ENCODE assay signal across 34 cellular contexts in the genomic region with DNA sequence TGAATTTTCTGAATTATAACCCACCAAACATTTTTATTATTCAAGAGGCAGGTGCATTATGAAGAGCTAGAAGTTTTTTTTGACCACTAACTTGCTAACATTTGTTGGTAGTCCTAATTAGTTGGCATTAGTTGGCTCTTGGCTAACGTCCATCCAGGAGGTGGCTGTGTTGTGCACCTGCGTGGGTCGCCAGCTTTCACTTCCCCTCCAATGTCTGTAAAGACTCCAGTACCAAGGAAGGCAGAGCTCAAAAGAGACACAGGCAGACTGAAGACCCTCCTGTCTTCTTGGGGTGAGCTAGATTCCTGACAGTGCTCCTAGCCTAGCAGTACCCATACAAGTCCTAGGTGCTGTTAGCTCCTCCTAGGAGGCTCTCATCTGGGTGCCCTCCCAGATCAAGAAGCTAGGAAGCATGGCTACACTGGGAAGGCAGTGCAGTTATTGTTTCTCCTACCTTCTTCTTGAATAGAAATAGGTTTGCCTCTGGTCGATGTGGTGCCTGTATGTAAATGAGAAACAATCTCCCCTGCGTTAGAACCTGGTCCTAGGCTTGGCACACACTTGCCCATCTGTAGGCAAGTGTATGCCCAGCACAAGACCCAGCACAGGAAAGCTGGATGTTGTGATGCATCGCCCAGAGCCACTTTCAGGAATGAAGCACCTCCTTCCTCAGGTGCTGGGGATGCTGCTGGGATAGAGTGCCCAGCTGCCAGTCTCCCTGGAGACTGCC.
DNase-seq lines count a peak whose midpoint lies in the region; ATAC-seq, FAIRE-seq and TF ChIP-seq lines count a peak whose summit lies in the region.
"Had no signal": no experiment of that assay in that cellular context is flagged by ENCODE, and none has a peak within 500 bp of the region (broad histone marks: within the 10 kb centered on the region; RNA-seq: fewer than 3 reads in every experiment).

No MANE protein-coding gene starts in this region.

- no peaks in the 10 kb centered on the region for H3K27me3 ChIP-seq in esophagus squamous epithelium
- H3K27me3 ChIP-seq: hepatocyte, SJSA1, stomach, tibial nerve had no signal

- peak overlapping the region; percentile 32; the same call in 1 of the 2 replicates for H3K4me2 ChIP-seq in OCI-LY7 (ENCODE audit: low read length)
- H3K4me2 ChIP-seq: hepatocyte had no signal

- ATAC-seq in HG02623 (IDR thresholded peaks at IDR 0.05; ENCODE audit: unreplicated experiment): peak; percentile 67
- ATAC-seq in HG02840 (IDR thresholded peaks at IDR 0.05; ENCODE audit: low FRiP score, unreplicated experiment): no peak
- ATAC-seq in HG02571 (IDR thresholded peaks at IDR 0.05; ENCODE audit: unreplicated experiment): no peak
- ATAC-seq: activated T-helper 17 cell treated with anti-CD3 and anti-CD28 coated beads, Interleukin-2, amount 50 U/mL, for 72 hours; CD8-positive, alpha-beta T cell; natural killer cell; Panc1 had no signal

- H2AFZ ChIP-seq in OCI-LY7 (ENCODE audit: low read length): no peak overlapping the region
- H2AFZ ChIP-seq: hepatocyte had no signal

- TF ChIP-seq CTCF in OCI-LY7 (conservative IDR thresholded peaks at IDR 0.05; ENCODE audit: low read length) (peak; percentile 32; the same call in 1 of the 2 replicates), esophagus squamous epithelium (IDR thresholded peaks at IDR 0.05) (no peak)

- no peaks in the 10 kb centered on the region for H3K79me2 ChIP-seq in OCI-LY7 (ENCODE audit: insufficient read depth, low read depth, low read length)
- H3K79me2 ChIP-seq: hepatocyte had no signal

- POLR2A ChIA-PET in OCI-LY7 (lab: Charles Lee): interaction anchor here (1.3 kb wide), 1 partner anchor 288 kb away, joined by 3 read pairs; no protein-coding TSS in a partner anchor

- H3K4me1 ChIP-seq in OCI-LY7 (ENCODE audit: insufficient read depth, low read length, poor library complexity, severe bottlenecking): peaks cover 5% of the 10 kb centered on the region
- H3K4me1 ChIP-seq in esophagus squamous epithelium: peaks cover 0 to 3% (median 0%) of the 10 kb centered on the region in 3 donors
- H3K4me1 ChIP-seq: left ventricle myocardium inferior, SJSA1, tibial nerve had no signal

- H3K9me2 ChIP-seq in OCI-LY7 (ENCODE audit: insufficient read depth, low read length): no peaks in the 10 kb centered on the region

- H4K20me1 ChIP-seq in OCI-LY7 (ENCODE audit: insufficient read depth, low read length): no peaks in the 10 kb centered on the region

- H3K36me3 ChIP-seq in OCI-LY7 (ENCODE audit: insufficient read depth, low read length) (no peaks in the 10 kb centered on the region), esophagus squamous epithelium (no peaks in the 10 kb centered on the region)
- H3K36me3 ChIP-seq: left ventricle myocardium inferior, SJSA1, stomach, tibial nerve had no signal

- H3K9me3 ChIP-seq in OCI-LY7 (ENCODE audit: low read length) (no peaks in the 10 kb centered on the region), esophagus squamous epithelium (no peaks in the 10 kb centered on the region)
- H3K9me3 ChIP-seq: SJSA1, stomach, tibial nerve had no signal

- no TSS peak for BruUV-seq in OCI-LY7 (replicated peaks; lab: Mats Ljungman, UMichigan)

- TF ChIP-seq POLR2A in esophagus squamous epithelium (IDR thresholded peaks at IDR 0.05): no peak

- DNase-seq in NCI-H2081 (lab: John Stamatoyannopoulos, UW) (peak; percentile 14 to 69), NCI-H2081 treated with DMSO at 0.1 percent for 48 hours (lab: John Stamatoyannopoulos, UW) (no peak), OCI-LY7 (ENCODE audit: low spot score) (peak; percentile 16), urothelium cell line (ENCODE audit: low spot score) (no peak), esophagus squamous epithelium (lab: John Stamatoyannopoulos, UW) (no peak)
- DNase-seq: activated CD4-positive, alpha-beta T cell treated with anti-CD3 and anti-CD28 coated beads, Interleukin-2, amount 50 U/mL, for 4 hours; activated CD8-positive, alpha-beta memory T cell treated with anti-CD3 and anti-CD28 coated beads, Interleukin-2, amount 50 U/mL, for 4 hours; activated naive CD8-positive, alpha-beta T cell treated with anti-CD3 and anti-CD28 coated beads for 36 hours; CD8-positive, alpha-beta T cell; cerebellar nuclear complex; foreskin melanocyte; GDM1; HFFc6; immature natural killer cell; KBM-7; left ventricle myocardium inferior; midbrain; natural killer cell; NCI-H1930; NCI-H446; retina; stimulated activated CD4-positive, alpha-beta T cell treated with anti-CD3 and anti-CD28 coated beads, Interleukin-4, amount 100 ng/mL, for 1 hour; stomach had no signal

- H3K4me3 ChIP-seq in OCI-LY7 (ENCODE audit: low read depth, low read length, poor library complexity, severe bottlenecking) (no peak overlapping the region), esophagus squamous epithelium (no peak overlapping the region)
- H3K4me3 ChIP-seq: hepatocyte, left ventricle myocardium inferior, SJSA1, stomach, tibial nerve had no signal

- peak; percentile 40 for FAIRE-seq in urothelium cell line (lab: Jason Lieb, UNC)

- CTCF ChIA-PET in OCI-LY7 (lab: Charles Lee; ENCODE audit: unreplicated experiment): no interaction called here

- 61 to 62% methylated on average over 5 to 6 of the region's 6 CpGs for WGBS in esophagus squamous epithelium, 2 donors

- intact Hi-C loops in OCI-LY7 (cut with micrococcal nuclease; ENCODE audit: unreplicated experiment) (no loop called here), esophagus squamous epithelium (cut with DNase I) (no loop called here)

- H3K27ac ChIP-seq in OCI-LY7 (ENCODE audit: low read depth, low read length, poor library complexity, severe bottlenecking) (no peak overlapping the region), esophagus squamous epithelium (no peak overlapping the region)
- H3K27ac ChIP-seq: 22Rv1, epithelial cell of prostate, hepatocyte, left ventricle myocardium inferior, SJSA1, stomach, tibial nerve, VCaP had no signal

Comparison
In these comparisons a context has a peak if more than half of its experiments do, and no peak if none do; other contexts are left out.
1. DNase-seq: peak in NCI-H2081 (2 of 2) and OCI-LY7 (single experiment); none in NCI-H2081 treated with DMSO at 0.1 percent for 48 hours (single experiment), urothelium cell line (single experiment) and esophagus squamous epithelium (single experiment).